In the genomic region with DNA sequence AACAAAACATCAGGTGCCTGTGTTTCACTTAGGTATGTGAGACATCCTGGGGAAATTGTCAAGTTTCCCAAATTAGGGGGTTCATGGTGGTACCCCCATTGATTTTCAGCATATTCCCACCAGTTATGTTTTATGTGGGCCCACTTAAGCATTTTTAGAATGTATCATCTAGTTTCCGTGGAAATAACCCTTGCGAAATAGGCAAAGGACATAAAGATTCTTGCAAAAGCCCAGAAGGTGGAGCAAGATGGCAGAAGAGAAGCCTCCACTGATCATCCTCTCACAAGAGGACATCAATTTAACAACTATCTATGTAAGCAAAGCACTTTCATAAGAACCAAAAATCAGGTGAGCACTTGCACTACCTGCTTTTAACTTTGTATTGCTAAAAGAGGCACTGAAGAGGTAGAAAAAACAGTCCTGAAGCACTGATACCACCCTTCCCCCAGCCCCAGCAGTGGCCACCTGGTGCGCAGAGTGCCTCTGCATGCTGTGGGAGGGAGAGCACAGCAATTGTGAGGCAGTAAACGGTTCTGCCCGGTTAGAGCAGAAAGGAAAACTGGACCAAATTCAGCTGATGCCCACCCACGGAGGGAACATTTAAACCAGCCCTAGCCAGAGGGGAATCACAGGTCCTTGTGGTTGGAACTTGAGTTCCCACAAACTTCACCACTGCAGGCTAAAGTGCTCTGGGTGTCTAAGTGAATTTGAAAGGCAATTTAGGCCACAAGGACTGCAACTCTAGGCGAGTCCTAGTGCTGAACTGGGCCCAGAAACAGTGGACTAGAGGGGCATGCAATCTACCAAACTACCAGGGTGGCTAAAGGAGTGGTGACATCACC, we compare ENCODE assay signal across 10 cellular contexts. TPM values are rescaled to one million over a fixed set of nuclear protein-coding genes. Genes with fewer than 3 reads are reported as not detected.
A peak's percentile ranks its signal among the peaks of the same experiment; 100 is the strongest.
DNase-seq lines count a peak whose midpoint lies in the region; ATAC-seq and TF ChIP-seq lines count a peak whose summit lies in the region.
"Had no signal": no experiment of that assay in that cellular context is flagged by ENCODE, and none has a peak within 500 bp of the region (broad histone marks: within the 10 kb centered on the region; RNA-seq: fewer than 3 reads in every experiment).

No MANE protein-coding gene starts in this region.

- H3K27ac ChIP-seq in breast epithelium, result no peak overlapping the region
- no peak overlapping the region for H3K27ac ChIP-seq in vagina

- no peak overlapping the region for H3K4me3 Mint-ChIP-seq in MCF 10A (ENCODE audit: unreplicated experiment)
- peak overlapping the region; percentile 33 for H3K4me3 Mint-ChIP-seq in stimulated activated naive CD8-positive, alpha-beta T cell treated with anti-CD3 and anti-CD28 coated beads, Interleukin-15, Interleukin-2, amounts not matched to agents 100 ng/mL and 50 ng/mL, for 24 hours

- POLR2A ChIA-PET in MCF 10A (lab: Yijun Ruan, JAX), result no interaction called here

- H3K4me1 ChIP-seq in breast epithelium (no peaks in the 10 kb centered on the region), vagina (no peaks in the 10 kb centered on the region)

- H3K27me3 Mint-ChIP-seq in MCF 10A (ENCODE audit: insufficient read depth, unreplicated experiment), result no peaks in the 10 kb centered on the region
- peaks cover 13% of the 10 kb centered on the region for H3K27me3 Mint-ChIP-seq in stimulated activated naive CD8-positive, alpha-beta T cell treated with anti-CD3 and anti-CD28 coated beads, Interleukin-15, Interleukin-2, amounts not matched to agents 100 ng/mL and 50 ng/mL, for 24 hours

- peaks cover 8% of the 10 kb centered on the region for H3K4me1 Mint-ChIP-seq in MCF 10A (ENCODE audit: insufficient read depth, unreplicated experiment)
- H3K4me1 Mint-ChIP-seq in stimulated activated naive CD8-positive, alpha-beta T cell treated with anti-CD3 and anti-CD28 coated beads, Interleukin-15, Interleukin-2, amounts not matched to agents 100 ng/mL and 50 ng/mL, for 24 hours (ENCODE audit: low read depth), result peaks cover 81% of the 10 kb centered on the region

- TF ChIP-seq CTCF in MCF 10A (IDR thresholded peaks at IDR 0.05; ENCODE audit: unreplicated experiment), result no peak
- TF ChIP-seq CTCF in breast epithelium (IDR thresholded peaks at IDR 0.05), result no peak
- TF ChIP-seq CTCF in vagina (IDR thresholded peaks at IDR 0.05), result no peak

- CTCF ChIA-PET in MCF 10A (lab: Yijun Ruan, JAX), result interaction anchor here (1.8 kb wide), 1 partner anchor 281 kb away, joined by 5 read pairs; no protein-coding TSS in a partner anchor

- peaks cover 0 to 4% of the 10 kb centered on the region in 2 donors for H3K9me3 ChIP-seq in breast epithelium
- no peaks in the 10 kb centered on the region for H3K9me3 ChIP-seq in vagina

- DNase-seq in MCF 10A (ENCODE audit: unreplicated experiment) (peak; percentile 52), breast epithelium (ENCODE audit: low spot score in 2 of 2) (no peak), NOMO-1 treated with dmso at 0.1 percent for 144 hours (lab: John Stamatoyannopoulos, UW; ENCODE audit: unreplicated experiment) (peak; percentile 32), AG08396 (ENCODE audit: low spot score) (no peak), GDM1 (lab: John Stamatoyannopoulos, UW) (no peak), vagina (ENCODE audit: extremely low spot score in 2 of 2) (no peak)
- DNase-seq: activated effector memory CD4-positive, alpha-beta T cell treated with anti-CD3 and anti-CD28 coated beads, Interleukin-2, amount 50 U/mL, for 16 hours; NCI-H1105 treated with DMSO at 0.1 percent for 48 hours had no signal

- no peaks in the 10 kb centered on the region for H3K36me3 ChIP-seq in breast epithelium
- H3K36me3 ChIP-seq in vagina, result no peaks in the 10 kb centered on the region

- intact Hi-C loops in MCF 10A (cut with micrococcal nuclease), result no loop called here
- intact Hi-C loops in breast epithelium (cut with DNase I; ENCODE audit: low total_unique reads), result no loop called here
- intact Hi-C loops in vagina (cut with DNase I), result no loop called here

- H3K9me3 Mint-ChIP-seq in MCF 10A (ENCODE audit: unreplicated experiment), result peaks cover 10% of the 10 kb centered on the region
- no peaks in the 10 kb centered on the region for H3K9me3 Mint-ChIP-seq in stimulated activated naive CD8-positive, alpha-beta T cell treated with anti-CD3 and anti-CD28 coated beads, Interleukin-15, Interleukin-2, amounts not matched to agents 100 ng/mL and 50 ng/mL, for 24 hours

- no peaks in the 10 kb centered on the region for H3K36me3 Mint-ChIP-seq in MCF 10A (ENCODE audit: insufficient read depth, unreplicated experiment)
- peaks cover 34% of the 10 kb centered on the region for H3K36me3 Mint-ChIP-seq in stimulated activated naive CD8-positive, alpha-beta T cell treated with anti-CD3 and anti-CD28 coated beads, Interleukin-15, Interleukin-2, amounts not matched to agents 100 ng/mL and 50 ng/mL, for 24 hours (ENCODE audit: low read depth)

- H3K4me3 ChIP-seq in breast epithelium, result no peak overlapping the region
- H3K4me3 ChIP-seq in vagina, result no peak overlapping the region

- H3K27ac Mint-ChIP-seq in MCF 10A (ENCODE audit: low read depth, unreplicated experiment), result no peak overlapping the region
- H3K27ac Mint-ChIP-seq in stimulated activated naive CD8-positive, alpha-beta T cell treated with anti-CD3 and anti-CD28 coated beads, Interleukin-15, Interleukin-2, amounts not matched to agents 100 ng/mL and 50 ng/mL, for 24 hours, result peak overlapping the region; percentile 76

- ATAC-seq in HG02763 (IDR thresholded peaks at IDR 0.05; ENCODE audit: unreplicated experiment), result peak; percentile 59

- BruUV-seq in MCF 10A (replicated peaks; lab: Mats Ljungman, UMichigan), result no TSS peak

- TF ChIP-seq POLR2A in breast epithelium (IDR thresholded peaks at IDR 0.05), result no peak
- TF ChIP-seq POLR2A in vagina (IDR thresholded peaks at IDR 0.05), result no peak

- no peaks in the 10 kb centered on the region for H3K27me3 ChIP-seq in breast epithelium
- no peaks in the 10 kb centered on the region for H3K27me3 ChIP-seq in vagina

RNA-seq across cellular contexts. Expression of a gene that starts 23.2 kb away (rescaled TPM):
- total RNA-seq in MCF 10A (2022) (3.0 and 3.1 TPM in 2 replicates), breast epithelium (1 to 10 TPM in 2 of 3 donors, under 1 TPM in 1; 0.33 to 3.8 (median 1.6) TPM), vagina (1.7 TPM)

Comparison
In these comparisons a context has a peak if more than half of its experiments do, and no peak if none do; other contexts are left out.
1. DNase-seq: peak in MCF 10A (single experiment) and NOMO-1 treated with dmso at 0.1 percent for 144 hours (single experiment); none in breast epithelium (0 of 2), AG08396 (single experiment), GDM1 (single experiment) and vagina (0 of 2).